8 cellular contexts compared by ENCODE assay signal in the genomic region with DNA sequence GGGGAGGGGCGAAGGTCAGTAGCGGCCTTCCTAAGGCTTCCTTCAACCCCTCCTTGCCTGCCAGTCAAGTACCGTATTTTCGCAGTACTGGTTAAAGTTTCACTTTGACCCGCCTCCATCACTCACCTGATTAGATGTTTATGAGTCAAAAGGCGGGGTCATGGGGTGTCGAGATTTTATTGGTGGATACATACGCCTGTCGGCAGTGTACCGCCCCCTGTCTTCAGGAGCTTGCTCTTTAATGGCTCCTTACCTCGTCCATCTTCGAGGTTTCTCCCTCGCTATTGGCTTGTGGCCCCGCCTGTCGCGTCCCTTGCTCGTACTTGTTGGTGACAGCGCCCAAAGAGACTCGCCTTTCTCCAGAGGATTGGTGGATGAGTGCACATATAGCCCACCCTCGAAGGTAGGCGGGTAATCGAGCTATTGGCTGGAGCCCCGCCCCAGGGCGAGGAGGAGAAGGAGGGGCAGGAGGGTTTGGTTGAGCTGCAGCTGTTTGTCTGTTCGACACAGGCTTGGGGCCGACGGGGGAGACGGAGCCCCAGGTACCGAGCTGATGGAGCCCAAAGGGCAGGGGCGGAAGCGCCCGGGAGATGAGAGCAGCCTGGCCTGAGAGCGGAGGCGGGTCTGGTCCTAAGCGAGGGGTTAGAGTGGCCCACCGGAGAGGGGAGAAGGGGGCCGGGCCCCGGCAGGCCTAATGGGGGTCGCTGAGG. TPM values are rescaled to one million over a fixed set of nuclear protein-coding genes. Genes with fewer than 3 reads are reported as not detected.
DNase-seq lines count a peak whose midpoint lies in the region; ATAC-seq and TF ChIP-seq lines count a peak whose summit lies in the region.

A gene with protein sequence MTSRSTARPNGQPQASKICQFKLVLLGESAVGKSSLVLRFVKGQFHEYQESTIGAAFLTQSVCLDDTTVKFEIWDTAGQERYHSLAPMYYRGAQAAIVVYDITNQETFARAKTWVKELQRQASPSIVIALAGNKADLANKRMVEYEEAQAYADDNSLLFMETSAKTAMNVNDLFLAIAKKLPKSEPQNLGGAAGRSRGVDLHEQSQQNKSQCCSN (plus strand): TSS at position 481 of the 710 bp plus-strand sequence. CDS start 12,883 bp downstream, outside the sequence.

- peak; percentile 5 for TF ChIP-seq CTCF in lung (IDR thresholded peaks at IDR 0.05; ENCODE audit: control extremely low read depth, extremely low read depth)

- peaks cover 3% of the 10 kb centered on the region for H3K4me1 ChIP-seq in effector memory CD4-positive, alpha-beta T cell (ENCODE audit: control insufficient read depth, insufficient read depth, low read length, poor library complexity, severe bottlenecking)
- peaks cover 6 to 13% of the 10 kb centered on the region in 2 donors for H3K4me1 ChIP-seq in lung (ENCODE audit: control insufficient read depth in 2 of 2, insufficient read depth in 2 of 2, low read length in 2 of 2)

- 0% methylated on average over 38 to 39 of the region's 39 CpGs for WGBS in lung, 2 donors

- peak within 1 kb of the TSS; percentile 93 for H3K4me3 ChIP-seq in effector memory CD4-positive, alpha-beta T cell (ENCODE audit: insufficient read depth, low read depth, low read length, poor library complexity, severe bottlenecking)
- H3K4me3 ChIP-seq in lung = peak within 1 kb of the TSS; percentile 86

- no peaks in the 10 kb centered on the region for H3K27me3 ChIP-seq in effector memory CD4-positive, alpha-beta T cell (replicated peaks; ENCODE audit: control insufficient read depth, insufficient read depth, low read length, poor library complexity, severe bottlenecking)
- no peaks in the 10 kb centered on the region for H3K27me3 ChIP-seq in lung (ENCODE audit: control insufficient read depth, insufficient read depth)

- no peaks in the 10 kb centered on the region for H3K9me3 ChIP-seq in effector memory CD4-positive, alpha-beta T cell (ENCODE audit: control insufficient read depth, low read length)
- H3K9me3 ChIP-seq in lung (ENCODE audit: control insufficient read depth in 2 of 2, insufficient read depth in 1 of 2, low read length in 1 of 2) = no peaks in the 10 kb centered on the region

- DNase-seq in COLO829 (ENCODE audit: low spot score) = peak; percentile 95
- DNase-seq in HT-29 (ENCODE audit: low spot score) = peak; percentile 99
- peak; percentile 97 for DNase-seq in NK-92 treated with Interleukin-12 subunit alpha and Interleukin-12 subunit beta, amount 100 ng/mL, for 24 hours (lab: John Stamatoyannopoulos, UW)
- DNase-seq in activated CD8-positive, alpha-beta memory T cell treated with anti-CD3 and anti-CD28 coated beads for 24 hours = peak; percentile 94
- DNase-seq in effector memory CD4-positive, alpha-beta T cell = peak; percentile 96 to 99 (median 99)
- DNase-seq in lung (ENCODE audit: low spot score) = peak; percentile 100
- peak; percentile 86 to 96 (median 94) for DNase-seq in stimulated activated CD4-positive, alpha-beta T cell treated with anti-CD3 and anti-CD28 coated beads, TNF-alpha, amount 100 ng/mL, for 4 hours (ENCODE audit: low read depth in 3 of 3)

- no peaks in the 10 kb centered on the region for H3K36me3 ChIP-seq in effector memory CD4-positive, alpha-beta T cell (ENCODE audit: control insufficient read depth, insufficient read depth, low read length)
- no peaks in the 10 kb centered on the region for H3K36me3 ChIP-seq in lung (ENCODE audit: control insufficient read depth in 2 of 2, insufficient read depth in 2 of 2, low read length in 2 of 2)

- ATAC-seq in GM21360 (IDR thresholded peaks at IDR 0.05; ENCODE audit: unreplicated experiment) (peak; percentile 89), lung (ENCODE audit: insufficient read depth, low FRiP score) (peak; percentile 93)

- peak within 1 kb of the TSS; percentile 90 for H3K27ac ChIP-seq in effector memory CD4-positive, alpha-beta T cell (ENCODE audit: insufficient read depth, low read length, poor library complexity, severe bottlenecking)
- peak within 1 kb of the TSS; percentile 98 for H3K27ac ChIP-seq in lung (ENCODE audit: low read depth in 1 of 2, low read length in 1 of 2)

RNA-seq across cellular contexts. Expression of the gene that starts here (rescaled TPM):
- 32.1 and 35.0 TPM in 2 replicates for total RNA-seq in HT-29 (2014; rRNA removed; shearing (Covaris generic))
- total RNA-seq in lung = 100 to 1,000 TPM; 113 to 118 TPM
- 10 to 100 TPM; 64.5 to 70.0 TPM for polyA plus RNA-seq in lung

Comparison
In these comparisons a context has a peak if more than half of its experiments do, and no peak if none do; other contexts are left out.
1. Peak in every context shown above with its lines: DNase-seq, ATAC-seq, H3K4me3 ChIP-seq and H3K27ac ChIP-seq.